Comparison of ENCODE assay signal across 15 cellular contexts in the genomic region with DNA sequence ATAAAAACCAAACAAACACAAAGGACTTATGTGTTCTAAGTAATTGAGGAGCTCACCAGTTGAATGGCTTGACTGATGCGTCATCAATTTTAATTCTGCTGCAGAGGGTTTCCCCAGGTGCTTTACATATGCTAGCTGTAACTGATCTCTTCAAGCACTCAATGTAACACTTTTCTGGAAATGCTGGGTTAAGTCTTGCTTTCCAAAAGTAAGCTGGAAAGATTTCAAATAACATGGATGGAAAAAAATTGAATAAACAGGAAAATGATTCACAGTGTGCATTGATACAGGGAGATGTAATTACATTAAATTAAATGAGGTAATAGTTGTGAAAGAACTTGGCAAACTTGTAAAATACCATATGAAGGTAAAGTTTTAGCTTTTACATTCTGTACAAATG.
"Had no signal": no experiment of that assay in that cellular context is flagged by ENCODE, and none has a peak within 500 bp of the region (broad histone marks: within the 10 kb centered on the region; RNA-seq: fewer than 3 reads in every experiment).

No MANE protein-coding gene starts in this region.

- H3K4me3 ChIP-seq: dorsolateral prefrontal cortex, lung, pancreas, upper lobe of right lung had no signal

- H3K4me3 Mint-ChIP-seq: activated CD4-positive, alpha-beta T cell treated with anti-CD3 and anti-CD28 coated beads, Interleukin-2, amount 10 ng/mL, durations not matched to agents 7 days and 5 days; activated naive CD4-positive, alpha-beta T cell treated with anti-CD3 and anti-CD28 coated beads, Interleukin-2, amount 10 ng/mL, durations not matched to agents 7 days and 5 days; naive B cell; stimulated activated naive CD8-positive, alpha-beta T cell treated with anti-CD3 and anti-CD28 coated beads, Interleukin-15, Interleukin-2, amounts not matched to agents 100 ng/mL and 50 ng/mL, for 24 hours; T-helper 1 cell treated with Interleukin-12 subunit alpha and Interleukin-12 subunit beta and Interleukin-4 antibody, amounts not matched to agents 30 μg/mL and 1 μg/mL, for 36 hours had no signal

- H3K27ac Mint-ChIP-seq: activated CD4-positive, alpha-beta T cell treated with anti-CD3 and anti-CD28 coated beads, Interleukin-2, amount 10 ng/mL, durations not matched to agents 7 days and 5 days; activated naive CD4-positive, alpha-beta T cell treated with anti-CD3 and anti-CD28 coated beads, Interleukin-2, amount 10 ng/mL, durations not matched to agents 7 days and 5 days; activated T-helper 2 cell treated with anti-CD3 and anti-CD28 coated beads, Interferon-gamma antibody, Interleukin-2, Interleukin-4, amounts not matched to agents 10 μg/mL and 5 μg/mL and 100 μg/mL, durations not matched to agents 14 hours and 24 hours and 36 hours; stimulated activated naive CD8-positive, alpha-beta T cell treated with anti-CD3 and anti-CD28 coated beads, Interleukin-15, Interleukin-2, amounts not matched to agents 100 ng/mL and 50 ng/mL, for 24 hours; T-helper 1 cell treated with Interleukin-12 subunit alpha and Interleukin-12 subunit beta and Interleukin-4 antibody, amounts not matched to agents 30 μg/mL and 1 μg/mL, for 36 hours had no signal

- DNase-seq: activated CD4-positive, alpha-beta T cell treated with anti-CD3 and anti-CD28 coated beads, Interleukin-2, amount 10 ng/mL, durations not matched to agents 7 days and 5 days; activated naive CD4-positive, alpha-beta T cell treated with anti-CD3 and anti-CD28 coated beads, Interleukin-2, amount 10 ng/mL, durations not matched to agents 7 days and 5 days; activated T-cell treated with anti-CD3 and anti-CD28 coated beads for 4 hours; brain microvascular endothelial cell; dorsolateral prefrontal cortex; glutamatergic neuron; left colon; naive B cell; pancreas; stimulated activated CD4-positive, alpha-beta T cell treated with anti-CD3 and anti-CD28 coated beads, Interleukin-4, amount 100 ng/mL, for 24 hours; upper lobe of right lung had no signal

- H3K9me3 ChIP-seq: pancreas, upper lobe of right lung had no signal

- H3K27me3 ChIP-seq: brain microvascular endothelial cell, dorsolateral prefrontal cortex, pancreas, upper lobe of right lung had no signal

- H3K36me3 ChIP-seq: brain microvascular endothelial cell, pancreas, upper lobe of right lung had no signal

- H3K4me1 Mint-ChIP-seq: activated CD4-positive, alpha-beta T cell treated with anti-CD3 and anti-CD28 coated beads, Interleukin-2, amount 10 ng/mL, durations not matched to agents 7 days and 5 days; activated naive CD4-positive, alpha-beta T cell treated with anti-CD3 and anti-CD28 coated beads, Interleukin-2, amount 10 ng/mL, durations not matched to agents 7 days and 5 days; naive B cell had no signal

- ATAC-seq: left colon, pancreas, upper lobe of right lung had no signal

- H3K36me3 Mint-ChIP-seq: activated naive CD4-positive, alpha-beta T cell treated with anti-CD3 and anti-CD28 coated beads, Interleukin-2, amount 10 ng/mL, durations not matched to agents 7 days and 5 days; naive B cell had no signal

- H3K27me3 Mint-ChIP-seq: activated CD4-positive, alpha-beta T cell treated with anti-CD3 and anti-CD28 coated beads, Interleukin-2, amount 10 ng/mL, durations not matched to agents 7 days and 5 days; activated naive CD4-positive, alpha-beta T cell treated with anti-CD3 and anti-CD28 coated beads, Interleukin-2, amount 10 ng/mL, durations not matched to agents 7 days and 5 days had no signal

- H3K27ac ChIP-seq: brain microvascular endothelial cell, dorsolateral prefrontal cortex, pancreas, upper lobe of right lung had no signal

- H3K4me1 ChIP-seq: pancreas, upper lobe of right lung had no signal

- H3K9me3 Mint-ChIP-seq: activated CD4-positive, alpha-beta T cell treated with anti-CD3 and anti-CD28 coated beads, Interleukin-2, amount 10 ng/mL, durations not matched to agents 7 days and 5 days; activated naive CD4-positive, alpha-beta T cell treated with anti-CD3 and anti-CD28 coated beads, Interleukin-2, amount 10 ng/mL, durations not matched to agents 7 days and 5 days; activated T-helper 2 cell treated with anti-CD3 and anti-CD28 coated beads, Interferon-gamma antibody, Interleukin-2, Interleukin-4, amounts not matched to agents 10 μg/mL and 5 μg/mL and 100 μg/mL, durations not matched to agents 14 hours and 24 hours and 36 hours; naive B cell; stimulated activated naive CD8-positive, alpha-beta T cell treated with anti-CD3 and anti-CD28 coated beads, Interleukin-15, Interleukin-2, amounts not matched to agents 100 ng/mL and 50 ng/mL, for 24 hours; T-helper 1 cell treated with Interleukin-12 subunit alpha and Interleukin-12 subunit beta and Interleukin-4 antibody, amounts not matched to agents 30 μg/mL and 1 μg/mL, for 36 hours had no signal
